8 cellular contexts compared by ENCODE assay signal in the genomic region with DNA sequence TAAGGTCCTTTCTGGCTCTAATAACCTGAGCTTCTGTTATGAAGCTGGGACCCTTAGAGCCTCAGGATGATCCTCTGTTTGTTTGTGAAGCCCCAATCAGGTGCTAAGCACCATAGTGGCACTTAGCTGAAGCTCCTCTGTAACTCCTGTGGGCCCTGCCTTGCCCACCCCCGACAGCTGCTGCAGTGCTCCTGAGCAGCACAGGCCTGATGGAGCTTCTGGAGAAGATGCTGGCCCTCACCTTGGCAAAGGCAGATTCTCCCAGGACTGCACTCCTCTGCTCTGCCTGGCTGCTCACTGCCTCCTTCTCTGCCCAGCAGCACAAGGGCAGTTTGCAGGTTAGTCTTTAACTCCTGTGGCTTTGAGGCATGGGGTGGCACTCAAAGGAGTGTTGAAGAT. TPM values are rescaled to one million over a fixed set of nuclear protein-coding genes. Genes with fewer than 3 reads are reported as not detected.
A peak's percentile ranks its signal among the peaks of the same experiment; 100 is the strongest.
DNase-seq lines count a peak whose midpoint lies in the region; ATAC-seq, FAIRE-seq and TF ChIP-seq lines count a peak whose summit lies in the region.

No MANE protein-coding gene starts in this region.

- TF ChIP-seq POLR2A in right lobe of liver (IDR thresholded peaks at IDR 0.05) = no peak

- H2AFZ ChIP-seq in DND-41 (ENCODE audit: low read depth, low read length) (no peak overlapping the region), OCI-LY3 (ENCODE audit: low read depth, low read length) (peak overlapping the region; percentile 71)

- DNase-seq in DND-41 (no peak), right lobe of liver (no peak), head of caudate nucleus (no peak), RCC 7860 (ENCODE audit: low spot score) (no peak), globus pallidus (ENCODE audit: low spot score) (no peak), SHP77 treated with DMSO at 0.1 percent for 48 hours (lab: John Stamatoyannopoulos, UW) (no peak)

- H3K79me2 ChIP-seq in DND-41 (ENCODE audit: insufficient read depth, low read length) (no peaks in the 10 kb centered on the region), OCI-LY3 (ENCODE audit: low read length) (no peaks in the 10 kb centered on the region)

- H3K27ac ChIP-seq in DND-41 (ENCODE audit: low read length) (no peak overlapping the region), OCI-LY3 (ENCODE audit: low read length) (no peak overlapping the region), right lobe of liver (no peak overlapping the region)

- H3K9ac ChIP-seq in DND-41 (ENCODE audit: low read depth, low read length) (no peak overlapping the region), OCI-LY3 (ENCODE audit: low read length) (peak overlapping the region; percentile 15; the same call in 1 of the 2 replicates)

- H4K20me1 ChIP-seq in DND-41 (ENCODE audit: insufficient read depth, low read length) (no peaks in the 10 kb centered on the region), OCI-LY3 (ENCODE audit: insufficient read depth, low read length) (no peaks in the 10 kb centered on the region)

- H3K4me3 ChIP-seq in DND-41 (ENCODE audit: low read depth in 1 of 2, low read length in 2 of 2) = no peak overlapping the region
- peak overlapping the region; percentile 26 for H3K4me3 ChIP-seq in OCI-LY3 (ENCODE audit: low read length)
- no peak overlapping the region for H3K4me3 ChIP-seq in right lobe of liver

- no peak for TF ChIP-seq CTCF in DND-41 (IDR thresholded peaks at IDR 0.05; ENCODE audit: borderline replicate concordance, extremely low read depth, low read length, poor library complexity, severe bottlenecking)
- TF ChIP-seq CTCF in OCI-LY3 (IDR thresholded peaks at IDR 0.05; ENCODE audit: low read depth, low read length) = no peak
- TF ChIP-seq CTCF in right lobe of liver (IDR thresholded peaks at IDR 0.05) = no peak

- H3K27me3 ChIP-seq in DND-41 (ENCODE audit: insufficient read depth, low read length, poor library complexity) = no peaks in the 10 kb centered on the region
- no peaks in the 10 kb centered on the region for H3K27me3 ChIP-seq in OCI-LY3 (ENCODE audit: low read depth, low read length)
- no peaks in the 10 kb centered on the region for H3K27me3 ChIP-seq in right lobe of liver

- intact Hi-C loops in right lobe of liver (cut with DNase I) (no loop called here), head of caudate nucleus (cut with DNase I) (no loop called here)

- no peaks in the 10 kb centered on the region for H3K36me3 ChIP-seq in DND-41 (ENCODE audit: insufficient read depth, low read length)
- no peaks in the 10 kb centered on the region for H3K36me3 ChIP-seq in OCI-LY3 (replicated peaks; ENCODE audit: low read depth, low read length)
- H3K36me3 ChIP-seq in right lobe of liver = no peaks in the 10 kb centered on the region

- WGBS in right lobe of liver (ENCODE audit: insufficient coverage, low coverage, low lambda C conversion rate, missing lambda C conversion rate) = no CpG with 5 or more reads among the region's 1 CpG

- H3K9me3 ChIP-seq in DND-41 (ENCODE audit: insufficient read depth, low read length, severe bottlenecking) (no peaks in the 10 kb centered on the region), OCI-LY3 (ENCODE audit: insufficient read depth, low read length) (no peaks in the 10 kb centered on the region), right lobe of liver (no peaks in the 10 kb centered on the region)

- H3K4me1 ChIP-seq in DND-41 (ENCODE audit: insufficient read depth, low read length) (0 out of 2 replicates have a peak, but pooled peaks cover 7% of the 10 kb centered on the region), OCI-LY3 (ENCODE audit: low read length) (peaks cover 12% of the 10 kb centered on the region), right lobe of liver (no peaks in the 10 kb centered on the region)

- FAIRE-seq in RCC 7860 (lab: Jason Lieb, UNC) = no peak

- ATAC-seq in DND-41 (ENCODE audit: insufficient read depth, low read depth) (peak; percentile 30; the same call in 1 of the 3 replicates), GM21576 (IDR thresholded peaks at IDR 0.05; ENCODE audit: unreplicated experiment) (peak; percentile 20), right lobe of liver (peak in 3 of 4 donors; percentile 23 to 35 (median 30))

- H3K4me2 ChIP-seq in DND-41 (ENCODE audit: insufficient read depth, low read length) (no peak overlapping the region), OCI-LY3 (ENCODE audit: low read length) (peak overlapping the region; percentile 49)

RNA-seq across cellular contexts. Expression of gene CCDC134, which starts 19.0 kb away (rescaled TPM):
- total RNA-seq in right lobe of liver = 1 to 10 TPM; 2.6 to 5.2 (median 3.4) TPM

RNA-seq across cellular contexts. Expression of gene SREBF2, which starts 51.4 kb away (rescaled TPM):
- 10 to 100 TPM; 26.7 to 63.4 (median 37.2) TPM for total RNA-seq in right lobe of liver
